ENCODE assay signal across 10 cellular contexts in genomic region chrX:122565952-122566351, GRCh38.
DNase-seq lines count a peak whose midpoint lies in the region; ATAC-seq and TF ChIP-seq lines count a peak whose summit lies in the region.
"Had no signal": no experiment of that assay in that cellular context is flagged by ENCODE, and none has a peak within 500 bp of the region (broad histone marks: within the 10 kb centered on the region; RNA-seq: fewer than 3 reads in every experiment).

No MANE protein-coding gene starts in this region.

- H3K36me3 ChIP-seq in right atrium auricular region, result no peaks in the 10 kb centered on the region
- no peaks in the 10 kb centered on the region for H3K36me3 ChIP-seq in aorta (ENCODE audit: control insufficient read depth in 1 of 2, insufficient read depth in 2 of 2, low read length in 1 of 2)

- H3K27me3 ChIP-seq in right atrium auricular region (no peaks in the 10 kb centered on the region), aorta (ENCODE audit: control insufficient read depth in 1 of 2, insufficient read depth in 2 of 2, low read length in 1 of 2) (no peaks in the 10 kb centered on the region)

- intact Hi-C loops in Right ventricle myocardium superior (cut with DNase I) (no loop called here), aorta (cut with DNase I) (no loop called here)

- no peak overlapping the region for H3K4me3 ChIP-seq in right atrium auricular region
- no peak overlapping the region for H3K4me3 ChIP-seq in aorta (ENCODE audit: low read length in 2 of 2)

- H3K27ac ChIP-seq in right atrium auricular region (no peak overlapping the region), aorta (ENCODE audit: low read depth in 1 of 2, low read length in 2 of 2) (no peak overlapping the region)

- H3K9me3 ChIP-seq in right atrium auricular region (no peaks in the 10 kb centered on the region), aorta (ENCODE audit: control insufficient read depth, low read length) (no peaks in the 10 kb centered on the region)

- 0 to 4% methylated on average over 1 of the region's 1 CpG for WGBS in aorta, 2 donors

- DNase-seq in Right ventricle myocardium superior (no peak), right atrium auricular region (ENCODE audit: low spot score) (no peak), amniotic stem cell (lab: John Stamatoyannopoulos, UW) (peak; percentile 83), hepatic stellate cell (ENCODE audit: low spot score) (peak; percentile 3), aorta (peak in 1 of 2 donors; percentile 47), retina (no peak), LoVo (ENCODE audit: low spot score) (no peak)
- DNase-seq: activated B cell treated with CpG ODN at 0.5 μM for 24 hours; effector CD8-positive, alpha-beta T cell had no signal

- ATAC-seq in Right ventricle myocardium superior (ENCODE audit: poor library complexity) (peak; percentile 18), aorta (ENCODE audit: low FRiP score) (peak; percentile 59), HG02642 (IDR thresholded peaks at IDR 0.05; ENCODE audit: poor library complexity, unreplicated experiment) (no peak)

- no peak for TF ChIP-seq CTCF in right atrium auricular region (IDR thresholded peaks at IDR 0.05)

- H3K4me1 ChIP-seq in right atrium auricular region, result no peaks in the 10 kb centered on the region
- no peaks in the 10 kb centered on the region for H3K4me1 ChIP-seq in aorta (ENCODE audit: control insufficient read depth in 1 of 2, insufficient read depth in 2 of 2, low read length in 2 of 2)

Comparison
In these comparisons a context has a peak if more than half of its experiments do, and no peak if none do; other contexts are left out.
1. DNase-seq: peak in amniotic stem cell (single experiment) and hepatic stellate cell (single experiment); none in Right ventricle myocardium superior (single experiment), right atrium auricular region (single experiment), retina (single experiment) and LoVo (single experiment).